2 cellular contexts compared by ENCODE assay signal in genomic region chr6:155314773-155315515, GRCh38.
A peak's percentile ranks its signal among the peaks of the same experiment; 100 is the strongest.
TF ChIP-seq lines count a peak whose summit lies in the region.

No MANE protein-coding gene starts in this region.

TF ChIP-seq in HEK293, 187 proteins besides CTCF, POLR2A, EP300 and RAD21 (continued from another document and continues in another):
- TF ChIP-seq, protein P1, sequence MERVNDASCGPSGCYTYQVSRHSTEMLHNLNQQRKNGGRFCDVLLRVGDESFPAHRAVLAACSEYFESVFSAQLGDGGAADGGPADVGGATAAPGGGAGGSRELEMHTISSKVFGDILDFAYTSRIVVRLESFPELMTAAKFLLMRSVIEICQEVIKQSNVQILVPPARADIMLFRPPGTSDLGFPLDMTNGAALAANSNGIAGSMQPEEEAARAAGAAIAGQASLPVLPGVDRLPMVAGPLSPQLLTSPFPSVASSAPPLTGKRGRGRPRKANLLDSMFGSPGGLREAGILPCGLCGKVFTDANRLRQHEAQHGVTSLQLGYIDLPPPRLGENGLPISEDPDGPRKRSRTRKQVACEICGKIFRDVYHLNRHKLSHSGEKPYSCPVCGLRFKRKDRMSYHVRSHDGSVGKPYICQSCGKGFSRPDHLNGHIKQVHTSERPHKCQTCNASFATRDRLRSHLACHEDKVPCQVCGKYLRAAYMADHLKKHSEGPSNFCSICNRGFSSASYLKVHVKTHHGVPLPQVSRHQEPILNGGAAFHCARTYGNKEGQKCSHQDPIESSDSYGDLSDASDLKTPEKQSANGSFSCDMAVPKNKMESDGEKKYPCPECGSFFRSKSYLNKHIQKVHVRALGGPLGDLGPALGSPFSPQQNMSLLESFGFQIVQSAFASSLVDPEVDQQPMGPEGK (tag by site-specific recombination; IDR thresholded peaks at IDR 0.05): no peak
- TF ChIP-seq ZSCAN5A (tag by site-specific recombination; IDR thresholded peaks at IDR 0.05): peak; percentile 35; the same call in 1 of the 2 replicates
- no peak for TF ChIP-seq ZBTB7A (tag by site-specific recombination; IDR thresholded peaks at IDR 0.05; ENCODE audit: low read depth)
- peak; percentile 59 for TF ChIP-seq KLF1 (tag by site-specific recombination; IDR thresholded peaks at IDR 0.05)
- TF ChIP-seq ZNF621 (tag by site-specific recombination; IDR thresholded peaks at IDR 0.05): no peak
- TF ChIP-seq REPIN1 (tag by site-specific recombination; IDR thresholded peaks at IDR 0.05; ENCODE audit: low read depth): peak; percentile 65; the same call in 1 of the 2 replicates
- TF ChIP-seq ZNF548 (tag by site-specific recombination; IDR thresholded peaks at IDR 0.05): no peak
- no peak for TF ChIP-seq ZBTB20 (tag by site-specific recombination; IDR thresholded peaks at IDR 0.05)
- no peak for TF ChIP-seq ZNF302 (tag by site-specific recombination; IDR thresholded peaks at IDR 0.05; ENCODE audit: low read depth)
- TF ChIP-seq ZNF202 (tag by site-specific recombination; IDR thresholded peaks at IDR 0.05; ENCODE audit: borderline replicate concordance): no peak
- no peak for TF ChIP-seq ZNF426 (tag by site-specific recombination; IDR thresholded peaks at IDR 0.05)
- TF ChIP-seq ZNF624 (tag by site-specific recombination; IDR thresholded peaks at IDR 0.05): no peak
- TF ChIP-seq, protein P2, sequence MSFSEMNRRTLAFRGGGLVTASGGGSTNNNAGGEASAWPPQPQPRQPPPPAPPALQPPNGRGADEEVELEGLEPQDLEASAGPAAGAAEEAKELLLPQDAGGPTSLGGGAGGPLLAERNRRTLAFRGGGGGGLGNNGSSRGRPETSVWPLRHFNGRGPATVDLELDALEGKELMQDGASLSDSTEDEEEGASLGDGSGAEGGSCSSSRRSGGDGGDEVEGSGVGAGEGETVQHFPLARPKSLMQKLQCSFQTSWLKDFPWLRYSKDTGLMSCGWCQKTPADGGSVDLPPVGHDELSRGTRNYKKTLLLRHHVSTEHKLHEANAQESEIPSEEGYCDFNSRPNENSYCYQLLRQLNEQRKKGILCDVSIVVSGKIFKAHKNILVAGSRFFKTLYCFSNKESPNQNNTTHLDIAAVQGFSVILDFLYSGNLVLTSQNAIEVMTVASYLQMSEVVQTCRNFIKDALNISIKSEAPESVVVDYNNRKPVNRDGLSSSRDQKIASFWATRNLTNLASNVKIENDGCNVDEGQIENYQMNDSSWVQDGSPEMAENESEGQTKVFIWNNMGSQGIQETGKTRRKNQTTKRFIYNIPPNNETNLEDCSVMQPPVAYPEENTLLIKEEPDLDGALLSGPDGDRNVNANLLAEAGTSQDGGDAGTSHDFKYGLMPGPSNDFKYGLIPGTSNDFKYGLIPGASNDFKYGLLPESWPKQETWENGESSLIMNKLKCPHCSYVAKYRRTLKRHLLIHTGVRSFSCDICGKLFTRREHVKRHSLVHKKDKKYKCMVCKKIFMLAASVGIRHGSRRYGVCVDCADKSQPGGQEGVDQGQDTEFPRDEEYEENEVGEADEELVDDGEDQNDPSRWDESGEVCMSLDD (tag by site-specific recombination; IDR thresholded peaks at IDR 0.05): no peak
- TF ChIP-seq, protein P3, sequence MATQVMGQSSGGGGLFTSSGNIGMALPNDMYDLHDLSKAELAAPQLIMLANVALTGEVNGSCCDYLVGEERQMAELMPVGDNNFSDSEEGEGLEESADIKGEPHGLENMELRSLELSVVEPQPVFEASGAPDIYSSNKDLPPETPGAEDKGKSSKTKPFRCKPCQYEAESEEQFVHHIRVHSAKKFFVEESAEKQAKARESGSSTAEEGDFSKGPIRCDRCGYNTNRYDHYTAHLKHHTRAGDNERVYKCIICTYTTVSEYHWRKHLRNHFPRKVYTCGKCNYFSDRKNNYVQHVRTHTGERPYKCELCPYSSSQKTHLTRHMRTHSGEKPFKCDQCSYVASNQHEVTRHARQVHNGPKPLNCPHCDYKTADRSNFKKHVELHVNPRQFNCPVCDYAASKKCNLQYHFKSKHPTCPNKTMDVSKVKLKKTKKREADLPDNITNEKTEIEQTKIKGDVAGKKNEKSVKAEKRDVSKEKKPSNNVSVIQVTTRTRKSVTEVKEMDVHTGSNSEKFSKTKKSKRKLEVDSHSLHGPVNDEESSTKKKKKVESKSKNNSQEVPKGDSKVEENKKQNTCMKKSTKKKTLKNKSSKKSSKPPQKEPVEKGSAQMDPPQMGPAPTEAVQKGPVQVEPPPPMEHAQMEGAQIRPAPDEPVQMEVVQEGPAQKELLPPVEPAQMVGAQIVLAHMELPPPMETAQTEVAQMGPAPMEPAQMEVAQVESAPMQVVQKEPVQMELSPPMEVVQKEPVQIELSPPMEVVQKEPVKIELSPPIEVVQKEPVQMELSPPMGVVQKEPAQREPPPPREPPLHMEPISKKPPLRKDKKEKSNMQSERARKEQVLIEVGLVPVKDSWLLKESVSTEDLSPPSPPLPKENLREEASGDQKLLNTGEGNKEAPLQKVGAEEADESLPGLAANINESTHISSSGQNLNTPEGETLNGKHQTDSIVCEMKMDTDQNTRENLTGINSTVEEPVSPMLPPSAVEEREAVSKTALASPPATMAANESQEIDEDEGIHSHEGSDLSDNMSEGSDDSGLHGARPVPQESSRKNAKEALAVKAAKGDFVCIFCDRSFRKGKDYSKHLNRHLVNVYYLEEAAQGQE (tag by site-specific recombination; IDR thresholded peaks at IDR 0.05): peak; percentile 35
- no peak for TF ChIP-seq HOXA7 (CRISPR knock-in tag; IDR thresholded peaks at IDR 0.05; ENCODE audit: borderline replicate concordance)
- TF ChIP-seq ZNF169 (tag by site-specific recombination; IDR thresholded peaks at IDR 0.05): no peak
- no peak for TF ChIP-seq ZNF777 (tag by site-specific recombination; IDR thresholded peaks at IDR 0.05; ENCODE audit: borderline replicate concordance)
- no peak for TF ChIP-seq SCRT2 (tag by site-specific recombination; IDR thresholded peaks at IDR 0.05)

TF ChIP-seq in K562, 482 proteins besides CTCF, POLR2A, EP300 and RAD21 (continued from another document and continues in another):
- TF ChIP-seq EWSR1 (IDR thresholded peaks at IDR 0.05; ENCODE audit: borderline replicate concordance, low read depth, partially characterized antibody) (no peak), MTA3 (IDR thresholded peaks at IDR 0.05; ENCODE audit: borderline replicate concordance) (peak; percentile 11; the same call in 1 of the 2 replicates), POLR2H (tag; IDR thresholded peaks at IDR 0.05; ENCODE audit: low read depth) (peak; percentile 86), GATAD2A (IDR thresholded peaks at IDR 0.05) (no peak), CBFA2T3 (IDR thresholded peaks at IDR 0.05) (peak; percentile 30), MAZ (CRISPR knock-in tag; conservative IDR thresholded peaks at IDR 0.05 in 1 of 2, IDR thresholded peaks at IDR 0.05 in 1 of 2) (peak in 1 of 2 experiments; percentile 13; a peak in 1 of 4 replicates), SMARCC2 (IDR thresholded peaks at IDR 0.05; ENCODE audit: low read depth) (peak; percentile 20; the same call in 1 of the 2 replicates), PHF21A (IDR thresholded peaks at IDR 0.05; ENCODE audit: borderline replicate concordance, low read depth) (peak; percentile 45; the same call in 1 of the 2 replicates), ATF1 (CRISPR knock-in tag; IDR thresholded peaks at IDR 0.05) (no peak), ATF1 (tag; IDR thresholded peaks at IDR 0.05) (peak; percentile 43; the same call in 1 of the 2 replicates), DPF2 (IDR thresholded peaks at IDR 0.05) (peak; percentile 50; the same call in 1 of the 2 replicates), TBL1XR1 (IDR thresholded peaks at IDR 0.05; ENCODE audit: low read length in 2 of 2) (peak in 1 of 2 experiments; percentile 14; a peak in 1 of 4 replicates), ZNF316 (IDR thresholded peaks at IDR 0.05) (no peak), POLR3A (IDR thresholded peaks at IDR 0.05; ENCODE audit: borderline replicate concordance, extremely low read depth, insufficient read depth, insufficient read length) (no peak), SMARCB1 (IDR thresholded peaks at IDR 0.05; ENCODE audit: insufficient read length, low read depth) (no peak), RB1 (IDR thresholded peaks at IDR 0.05; ENCODE audit: low read depth) (peak; percentile 35; the same call in 1 of the 2 replicates), ZBTB8A (IDR thresholded peaks at IDR 0.05; ENCODE audit: partially characterized antibody) (no peak), E2F8 (IDR thresholded peaks at IDR 0.05; ENCODE audit: low read depth, partially characterized antibody) (peak; percentile 10), SREBF2 (CRISPR knock-in tag; IDR thresholded peaks at IDR 0.05) (0 out of 2 replicates have a peak, but pooled peaks have one; percentile 55), POLR2B (IDR thresholded peaks at IDR 0.05; ENCODE audit: low read depth, partially characterized antibody) (peak; percentile 4), NFATC3 (IDR thresholded peaks at IDR 0.05) (peak; percentile 71; the same call in 1 of the 2 replicates)
- TF ChIP-seq, protein P4, sequence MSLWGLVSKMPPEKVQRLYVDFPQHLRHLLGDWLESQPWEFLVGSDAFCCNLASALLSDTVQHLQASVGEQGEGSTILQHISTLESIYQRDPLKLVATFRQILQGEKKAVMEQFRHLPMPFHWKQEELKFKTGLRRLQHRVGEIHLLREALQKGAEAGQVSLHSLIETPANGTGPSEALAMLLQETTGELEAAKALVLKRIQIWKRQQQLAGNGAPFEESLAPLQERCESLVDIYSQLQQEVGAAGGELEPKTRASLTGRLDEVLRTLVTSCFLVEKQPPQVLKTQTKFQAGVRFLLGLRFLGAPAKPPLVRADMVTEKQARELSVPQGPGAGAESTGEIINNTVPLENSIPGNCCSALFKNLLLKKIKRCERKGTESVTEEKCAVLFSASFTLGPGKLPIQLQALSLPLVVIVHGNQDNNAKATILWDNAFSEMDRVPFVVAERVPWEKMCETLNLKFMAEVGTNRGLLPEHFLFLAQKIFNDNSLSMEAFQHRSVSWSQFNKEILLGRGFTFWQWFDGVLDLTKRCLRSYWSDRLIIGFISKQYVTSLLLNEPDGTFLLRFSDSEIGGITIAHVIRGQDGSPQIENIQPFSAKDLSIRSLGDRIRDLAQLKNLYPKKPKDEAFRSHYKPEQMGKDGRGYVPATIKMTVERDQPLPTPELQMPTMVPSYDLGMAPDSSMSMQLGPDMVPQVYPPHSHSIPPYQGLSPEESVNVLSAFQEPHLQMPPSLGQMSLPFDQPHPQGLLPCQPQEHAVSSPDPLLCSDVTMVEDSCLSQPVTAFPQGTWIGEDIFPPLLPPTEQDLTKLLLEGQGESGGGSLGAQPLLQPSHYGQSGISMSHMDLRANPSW (CRISPR knock-in tag; IDR thresholded peaks at IDR 0.05): no peak
- TF ChIP-seq, protein P1 (CRISPR knock-in tag; IDR thresholded peaks at IDR 0.05; ENCODE audit: borderline replicate concordance): 0 out of 2 replicates have a peak, but pooled peaks have one; percentile 59
